Comparison of ENCODE assay signal across 18 cellular contexts in genomic region chr9:95755421-95755730, GRCh38.
DNase-seq lines count a peak whose midpoint lies in the region; ATAC-seq and TF ChIP-seq lines count a peak whose summit lies in the region.
"Had no signal": no experiment of that assay in that cellular context is flagged by ENCODE, and none has a peak within 500 bp of the region (broad histone marks: within the 10 kb centered on the region; RNA-seq: fewer than 3 reads in every experiment).

No MANE protein-coding gene starts in this region.

- TF ChIP-seq CTCF in left ventricle myocardium inferior (IDR thresholded peaks at IDR 0.05; ENCODE audit: borderline replicate concordance) (no peak), esophagus squamous epithelium (IDR thresholded peaks at IDR 0.05) (no peak), A673 (conservative IDR thresholded peaks at IDR 0.05; ENCODE audit: low read depth, low read length) (no peak), vagina (IDR thresholded peaks at IDR 0.05) (no peak)

- no peaks in the 10 kb centered on the region for H3K36me3 ChIP-seq in left ventricle myocardium inferior
- no peaks in the 10 kb centered on the region for H3K36me3 ChIP-seq in esophagus squamous epithelium
- H3K36me3 ChIP-seq in neuronal stem cell (replicated peaks in 1 of 2; ENCODE audit: control insufficient read depth in 2 of 2, insufficient read depth in 2 of 2, low read length in 2 of 2): no peaks in the 10 kb centered on the region
- H3K36me3 ChIP-seq in A673 (ENCODE audit: insufficient read depth, low read length, poor library complexity, severe bottlenecking): no peaks in the 10 kb centered on the region
- H3K36me3 ChIP-seq in vagina: no peaks in the 10 kb centered on the region
- H3K36me3 ChIP-seq: BLaER1 treated with 17β-estradiol and CSF1 and Interleukin-3, amounts not matched to agents 10 nM and 100 nM had no signal

- no peak overlapping the region for H3K14ac ChIP-seq in neuronal stem cell (ENCODE audit: low read length)

- no peak overlapping the region for H3K9ac ChIP-seq in neuronal stem cell (ENCODE audit: low read depth, low read length, poor library complexity)
- H3K9ac ChIP-seq: BLaER1 treated with 17β-estradiol and CSF1 and Interleukin-3, amounts not matched to agents 10 nM and 100 nM had no signal

- no peak overlapping the region for H3K4me2 ChIP-seq in neuronal stem cell (ENCODE audit: insufficient read depth, low read length, poor library complexity, severe bottlenecking)
- H3K4me2 ChIP-seq: BLaER1 treated with 17β-estradiol and CSF1 and Interleukin-3, amounts not matched to agents 10 nM and 100 nM had no signal

- 83 to 85% methylated on average over 3 of the region's 3 CpGs for WGBS in esophagus squamous epithelium, 2 donors
- WGBS in neuronal stem cell (ENCODE audit: extremely low coverage in 2 of 2, insufficient read length in 2 of 2, insufficient replicate concordance in 1 of 2), 2 donors: no CpG with 5 or more reads among the region's 3 CpGs

- CTCF ChIA-PET in A673 (lab: Charles Lee): no interaction called here

- H3K4me3 ChIP-seq in left ventricle myocardium inferior: no peak overlapping the region
- no peak overlapping the region for H3K4me3 ChIP-seq in esophagus squamous epithelium
- H3K4me3 ChIP-seq in neuronal stem cell (ENCODE audit: low read length in 2 of 2): no peak overlapping the region
- H3K4me3 ChIP-seq in A673 (ENCODE audit: low read depth, low read length, poor library complexity, severe bottlenecking): no peak overlapping the region
- H3K4me3 ChIP-seq in vagina: no peak overlapping the region
- H3K4me3 ChIP-seq: BLaER1 treated with 17β-estradiol and CSF1 and Interleukin-3, amounts not matched to agents 10 nM and 100 nM had no signal

- H3K27ac ChIP-seq in left ventricle myocardium inferior (replicated peaks): peak overlapping the region; percentile 64
- peak overlapping the region in 3 of 4 donors; percentile 55 to 74 (median 66) for H3K27ac ChIP-seq in esophagus squamous epithelium
- H3K27ac ChIP-seq in neuronal stem cell (replicated peaks; ENCODE audit: low read length): no peak overlapping the region
- H3K27ac ChIP-seq in A673 (ENCODE audit: low read depth, low read length, poor library complexity, severe bottlenecking): no peak overlapping the region
- H3K27ac ChIP-seq in vagina: no peak overlapping the region
- H3K27ac ChIP-seq: BLaER1 treated with 17β-estradiol and CSF1 and Interleukin-3, amounts not matched to agents 10 nM and 100 nM had no signal

- H3K18ac ChIP-seq in neuronal stem cell (ENCODE audit: low read length): no peak overlapping the region

- H3K23ac ChIP-seq in neuronal stem cell (ENCODE audit: low read depth, low read length, poor library complexity): no peak overlapping the region

- no peak overlapping the region for H3K4ac ChIP-seq in neuronal stem cell (ENCODE audit: low read length)

- TF ChIP-seq POLR2A in esophagus squamous epithelium (IDR thresholded peaks at IDR 0.05) (no peak), vagina (IDR thresholded peaks at IDR 0.05) (no peak)

- no peak overlapping the region for H4K91ac ChIP-seq in neuronal stem cell (ENCODE audit: low read depth, low read length, poor library complexity)

- ATAC-seq in Right ventricle myocardium superior (ENCODE audit: poor library complexity) (no peak), HG02610 (IDR thresholded peaks at IDR 0.05; ENCODE audit: unreplicated experiment) (no peak)
- ATAC-seq: PC-3 had no signal

- no peak overlapping the region for H4K8ac ChIP-seq in neuronal stem cell (ENCODE audit: low read depth, low read length)

- H2BK15ac ChIP-seq in neuronal stem cell (ENCODE audit: low read length): no peak overlapping the region

- POLR2A ChIA-PET in A673 (lab: Charles Lee; ENCODE audit: low non-redundant PET): no interaction called here

- intact Hi-C loops in left ventricle myocardium inferior (cut with micrococcal nuclease): no loop called here
- intact Hi-C loops in Right ventricle myocardium superior (cut with DNase I): no loop called here
- intact Hi-C loops in esophagus squamous epithelium (cut with DNase I): no loop called here
- intact Hi-C loops in A673 (cut with micrococcal nuclease; ENCODE audit: unreplicated experiment): loop anchor here (10.0 kb wide), 1 partner anchor 241 kb away; the partner anchor contains the start of gene PTCH1
- intact Hi-C loops in vagina (cut with DNase I): no loop called here

- peaks cover 47% of the 10 kb centered on the region for H3K4me1 ChIP-seq in left ventricle myocardium inferior
- peaks cover 0 to 53% (median 14%) of the 10 kb centered on the region in 3 donors for H3K4me1 ChIP-seq in esophagus squamous epithelium
- peaks cover 7 to 30% of the 10 kb centered on the region in 2 donors for H3K4me1 ChIP-seq in neuronal stem cell (ENCODE audit: control insufficient read depth in 2 of 2, insufficient read depth in 1 of 2, low read depth in 1 of 2, low read length in 2 of 2)
- peaks cover 37% of the 10 kb centered on the region for H3K4me1 ChIP-seq in A673 (ENCODE audit: insufficient read depth, low read length, poor library complexity, severe bottlenecking)
- peaks cover 31% of the 10 kb centered on the region for H3K4me1 ChIP-seq in vagina
- H3K4me1 ChIP-seq: BLaER1 treated with 17β-estradiol and CSF1 and Interleukin-3, amounts not matched to agents 10 nM and 100 nM had no signal

- H3K27me3 ChIP-seq in left ventricle myocardium inferior (ENCODE audit: low read depth): peaks cover 22% of the 10 kb centered on the region
- H3K27me3 ChIP-seq in esophagus squamous epithelium: peaks cover 0 to 16% (median 0%) of the 10 kb centered on the region in 4 donors
- H3K27me3 ChIP-seq in neuronal stem cell (ENCODE audit: control insufficient read depth in 3 of 3, insufficient read depth in 3 of 3, low read depth in 1 of 3, low read length in 3 of 3): peaks cover 0 to 10% (median 0%) of the 10 kb centered on the region in 3 experiments
- H3K27me3 ChIP-seq in A673 (replicated peaks; ENCODE audit: insufficient read depth, low read depth, low read length, poor library complexity): no peaks in the 10 kb centered on the region
- H3K27me3 ChIP-seq in vagina: no peaks in the 10 kb centered on the region
- H3K27me3 ChIP-seq: BLaER1 treated with 17β-estradiol and CSF1 and Interleukin-3, amounts not matched to agents 10 nM and 100 nM had no signal

- no peak overlapping the region for H2BK12ac ChIP-seq in neuronal stem cell (ENCODE audit: low read length)

- no TSS peak for BruUV-seq in A673 (replicated peaks; lab: Mats Ljungman, UMichigan)

- H2BK5ac ChIP-seq in neuronal stem cell (ENCODE audit: low read length): no peak overlapping the region

- no peaks in the 10 kb centered on the region for H3K9me3 ChIP-seq in left ventricle myocardium inferior (replicated peaks)
- H3K9me3 ChIP-seq in esophagus squamous epithelium: no peaks in the 10 kb centered on the region
- H3K9me3 ChIP-seq in neuronal stem cell (replicated peaks in 1 of 2; ENCODE audit: control insufficient read depth in 2 of 2, insufficient read depth in 1 of 2, low read depth in 1 of 2, low read length in 2 of 2): no peaks in the 10 kb centered on the region
- H3K9me3 ChIP-seq in A673 (ENCODE audit: low read depth, low read length, poor library complexity, severe bottlenecking): no peaks in the 10 kb centered on the region
- no peaks in the 10 kb centered on the region for H3K9me3 ChIP-seq in vagina
- H3K9me3 ChIP-seq: BLaER1 treated with 17β-estradiol and CSF1 and Interleukin-3, amounts not matched to agents 10 nM and 100 nM had no signal

- H2BK120ac ChIP-seq in neuronal stem cell (ENCODE audit: low read depth, low read length): no peak overlapping the region

- H3K79me1 ChIP-seq in neuronal stem cell (ENCODE audit: low read depth, low read length): no peaks in the 10 kb centered on the region

- H2AFZ ChIP-seq in neuronal stem cell (ENCODE audit: low read length): no peak overlapping the region

- DNase-seq in left ventricle myocardium inferior (no peak), Right ventricle myocardium superior (no peak), esophagus squamous epithelium (lab: John Stamatoyannopoulos, UW) (no peak), neuronal stem cell (ENCODE audit: low spot score) (no peak), A673 (ENCODE audit: low spot score) (no peak), vagina (ENCODE audit: extremely low spot score in 2 of 2) (no peak), NAMALWA (ENCODE audit: low spot score) (no peak)
- DNase-seq: CD8-positive, alpha-beta memory T cell; DMS79 treated with DMSO at 0.1 percent for 48 hours; GOT3; MM.1S; NCI-H1105; NCI-H1930; NCI-H446; NCI-H748 treated with DMSO at 0.1 percent for 48 hours; PC-3 had no signal

- peak overlapping the region; percentile 5 for H2AK5ac ChIP-seq in neuronal stem cell (ENCODE audit: low read depth, low read length)

Comparison
In these comparisons a context has a peak if more than half of its experiments do, and no peak if none do; other contexts are left out.
1. H3K27ac ChIP-seq: peak in left ventricle myocardium inferior (single experiment) and esophagus squamous epithelium (3 of 4); none in neuronal stem cell (single experiment), A673 (single experiment) and vagina (single experiment).